Comparison of ENCODE assay signal across 8 cellular contexts in the genomic region with DNA sequence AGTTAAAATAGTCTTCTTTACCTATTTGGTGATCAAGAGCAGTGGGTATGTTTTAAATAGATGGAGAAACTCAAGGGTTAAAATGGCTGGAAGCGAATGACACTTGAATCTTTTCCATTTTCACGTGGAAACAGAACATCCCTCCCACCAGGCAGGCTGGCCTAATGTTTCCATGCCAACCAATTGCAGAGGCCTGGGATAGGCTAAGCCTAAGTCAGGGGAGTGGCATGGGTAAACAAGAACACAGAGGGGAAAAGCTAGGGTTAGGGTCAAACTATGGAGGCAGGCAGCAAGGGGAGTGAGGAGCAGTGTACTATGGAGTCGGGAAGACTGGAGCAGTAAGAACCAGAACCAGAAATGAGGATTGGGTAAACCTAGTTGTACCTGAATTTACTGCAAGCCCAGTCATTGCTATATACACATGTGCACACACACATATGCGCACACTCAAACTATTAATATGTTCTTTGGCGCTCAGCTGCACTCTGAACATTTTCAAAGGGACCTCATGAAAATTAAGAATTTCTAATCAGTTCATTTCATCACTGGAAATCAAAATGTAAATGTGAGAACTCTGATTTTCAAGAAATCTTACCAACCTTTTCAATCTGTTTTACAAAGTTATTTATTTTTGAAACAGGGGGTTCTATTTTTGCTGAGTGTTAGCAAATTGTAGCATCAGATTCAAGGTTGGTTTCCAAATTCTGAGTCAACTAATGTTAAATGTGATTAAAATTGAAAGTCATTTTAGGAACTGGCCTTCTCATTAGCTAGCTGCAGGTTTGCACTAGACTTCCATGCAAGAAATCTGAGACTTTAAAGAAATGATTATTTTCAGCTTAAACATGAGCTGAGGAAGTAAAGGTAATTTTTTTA.
DNase-seq lines count a peak whose midpoint lies in the region; ATAC-seq and TF ChIP-seq lines count a peak whose summit lies in the region.

No MANE protein-coding gene starts in this region.

- H3K9me3 Mint-ChIP-seq in H9: no peaks in the 10 kb centered on the region

- no peak overlapping the region for H3K56ac ChIP-seq in H9 (ENCODE audit: insufficient read length, low read depth, low read length)

- no peak overlapping the region for H3K4me2 ChIP-seq in H9 (ENCODE audit: insufficient read depth, insufficient read length, low read length)

- no peak overlapping the region for H3K18ac ChIP-seq in H9 (ENCODE audit: insufficient read length, low read depth, low read length)

- no CpG with 5 or more reads among the region's 5 CpGs for WGBS in H9 (ENCODE audit: extremely low coverage, insufficient read length, low lambda C conversion rate)
- WGBS in iPS DF 6.9 (ENCODE audit: insufficient coverage, insufficient read length): no CpG with 5 or more reads among the region's 5 CpGs
- WGBS in adrenal gland, 4 donors: 62 to 65% (median 64%) methylated on average over 5 of the region's 5 CpGs

- 0 out of 7 replicates have a peak overlapping the region, but pooled peaks of 1 of the 3 experiments have one; percentile 4 for H3K27ac Mint-ChIP-seq in H9

- TF ChIP-seq CTCF in H9 (conservative IDR thresholded peaks at IDR 0.05) (no peak), adrenal gland (IDR thresholded peaks at IDR 0.05) (no peak)

- H3K4me3 ChIP-seq in iPS DF 6.9 (ENCODE audit: low read length): no peak overlapping the region
- H3K4me3 ChIP-seq in adrenal gland: no peak overlapping the region

- H4K91ac ChIP-seq in H9 (ENCODE audit: insufficient read length, low read depth, low read length): no peak overlapping the region

- H3K14ac ChIP-seq in H9 (ENCODE audit: insufficient read depth, low read length): no peak overlapping the region

- H2BK20ac ChIP-seq in H9 (ENCODE audit: low read depth, low read length, poor library complexity, severe bottlenecking): no peak overlapping the region

- no peak overlapping the region for H2BK12ac ChIP-seq in H9 (ENCODE audit: insufficient read length, low read depth, low read length)

- H3K36me3 Mint-ChIP-seq in H9 (ENCODE audit: insufficient read depth in 1 of 3, low read depth in 3 of 3): no peaks in the 10 kb centered on the region

- no peaks in the 10 kb centered on the region for H3K79me2 ChIP-seq in H9 (ENCODE audit: insufficient read depth, low read length)

- H3K9me3 ChIP-seq in H9 (ENCODE audit: control insufficient read depth, low read depth, low read length) (no peaks in the 10 kb centered on the region), iPS DF 6.9 (ENCODE audit: control insufficient read depth, insufficient read depth, low read length) (no peaks in the 10 kb centered on the region), adrenal gland (replicated peaks in 1 of 3) (no peaks in the 10 kb centered on the region)

- no peak overlapping the region for H2AK5ac ChIP-seq in H9 (ENCODE audit: insufficient read length, low read length)

- no peak overlapping the region for H3T11ph ChIP-seq in H9 (ENCODE audit: low read length)

- no peak overlapping the region for H2AFZ ChIP-seq in H9 (ENCODE audit: low read length)

- intact Hi-C loops in adrenal gland (cut with DNase I): no loop called here

- H3K4me1 ChIP-seq in H9 (ENCODE audit: insufficient read depth, low read length) (peaks cover 2% of the 10 kb centered on the region; the same call in 1 of the 2 replicates), iPS DF 6.9 (ENCODE audit: control insufficient read depth, insufficient read depth, low read length) (peaks cover 2% of the 10 kb centered on the region; the same call in 1 of the 2 replicates), adrenal gland (replicated peaks in 1 of 2) (peaks cover 0 to 8% of the 10 kb centered on the region in 2 donors)

- H3K79me1 ChIP-seq in H9 (ENCODE audit: insufficient read depth, low read depth, low read length, poor library complexity, severe bottlenecking): no peaks in the 10 kb centered on the region

- H3K27me3 Mint-ChIP-seq in H9 (ENCODE audit: low read depth): no peaks in the 10 kb centered on the region

- no peak overlapping the region for H3K9ac ChIP-seq in H9 (ENCODE audit: extremely low read depth, insufficient read length, low read length)

- TF ChIP-seq POLR2A in adrenal gland (IDR thresholded peaks at IDR 0.05): no peak

- H3K23ac ChIP-seq in H9 (ENCODE audit: insufficient read length, low read depth, low read length): no peak overlapping the region

- H3K4ac ChIP-seq in H9 (ENCODE audit: low read depth, low read length): no peak overlapping the region

- H3K27me3 ChIP-seq in H9 (ENCODE audit: insufficient read depth, low read length) (no peaks in the 10 kb centered on the region), iPS DF 6.9 (ENCODE audit: control insufficient read depth, insufficient read depth, low read length) (no peaks in the 10 kb centered on the region), adrenal gland (no peaks in the 10 kb centered on the region)

- no peaks in the 10 kb centered on the region for H4K20me1 ChIP-seq in H9 (ENCODE audit: control insufficient read depth, insufficient read depth, insufficient read length)

- ATAC-seq in GM19023 (IDR thresholded peaks at IDR 0.05; ENCODE audit: unreplicated experiment) (peak; percentile 89), HG03558 (IDR thresholded peaks at IDR 0.05; ENCODE audit: extremely low read depth, unreplicated experiment) (peak; percentile 91)

- no peaks in the 10 kb centered on the region for H3K36me3 ChIP-seq in iPS DF 6.9 (ENCODE audit: control insufficient read depth, insufficient read depth, low read length)
- H3K36me3 ChIP-seq in adrenal gland (replicated peaks in 1 of 2): no peaks in the 10 kb centered on the region

- H3K23me2 ChIP-seq in H9 (ENCODE audit: insufficient read length, low read depth, low read length, poor library complexity, severe bottlenecking): no peaks in the 10 kb centered on the region

- H4K8ac ChIP-seq in H9 (replicated peaks; ENCODE audit: insufficient read length, low read depth, low read length): no peak overlapping the region

- H3K27ac ChIP-seq in H9 (ENCODE audit: insufficient read length, low read depth, low read length) (no peak overlapping the region), iPS DF 6.9 (ENCODE audit: low read length) (no peak overlapping the region), adrenal gland (no peak overlapping the region)

- H4K5ac ChIP-seq in H9 (ENCODE audit: insufficient read length, low read depth, low read length): no peak overlapping the region

- H2BK15ac ChIP-seq in H9 (ENCODE audit: low read depth, low read length): no peak overlapping the region

- peaks cover 10 to 13% of the 10 kb centered on the region in 2 experiments for H3K4me1 Mint-ChIP-seq in H9

- no peak overlapping the region for H2BK120ac ChIP-seq in H9 (ENCODE audit: low read depth, low read length, poor library complexity, severe bottlenecking)

- H3K4me3 Mint-ChIP-seq in H9: no peak overlapping the region

- no peak overlapping the region for H2BK5ac ChIP-seq in H9 (ENCODE audit: insufficient read length, low read length)

- DNase-seq in H9 (peak; percentile 61), iPS DF 6.9 (ENCODE audit: low read depth, low spot score) (peak; percentile 25), amniotic stem cell (lab: John Stamatoyannopoulos, UW) (no peak), HuH-7.5 (ENCODE audit: low spot score) (no peak), adrenal gland (no peak), epidermal melanocyte (ENCODE audit: insufficient read length, low spot score) (no peak)

Comparison
In these comparisons a context has a peak if more than half of its experiments do, and no peak if none do; other contexts are left out.
1. DNase-seq: peak in H9 (single experiment) and iPS DF 6.9 (single experiment); none in amniotic stem cell (single experiment), HuH-7.5 (single experiment), adrenal gland (0 of 7) and epidermal melanocyte (single experiment).